In genomic region chr12:48119078-48119833, GRCh38 we compare ENCODE assay signal across 8 cellular contexts. TPM values are rescaled to one million over a fixed set of nuclear protein-coding genes. Genes with fewer than 3 reads are reported as not detected.
A peak's percentile ranks its signal among the peaks of the same experiment; 100 is the strongest.
DNase-seq lines count a peak whose midpoint lies in the region; ATAC-seq and TF ChIP-seq lines count a peak whose summit lies in the region.

Gene PFKM (plus strand): TSS chr12:48119364. CDS start chr12:48122775, 3,411 bp downstream.

- H3K9me3 Mint-ChIP-seq in WTC11: peaks cover 13% of the 10 kb centered on the region
- no peaks in the 10 kb centered on the region for H3K9me3 Mint-ChIP-seq in immature natural killer cell

- peak within 1 kb of the TSS; percentile 92 for H3K4me3 Mint-ChIP-seq in WTC11
- H3K4me3 Mint-ChIP-seq in immature natural killer cell: peak within 1 kb of the TSS; percentile 82 to 94 (median 85)

- TF ChIP-seq CTCF in AG04449 (IDR thresholded peaks at IDR 0.05; ENCODE audit: insufficient read depth, low read length, missing control alignments) (no peak), WTC11 (IDR thresholded peaks at IDR 0.05) (no peak)

- DNase-seq in AG04449 (ENCODE audit: low read depth, low spot score) (peak; percentile 50), NCI-H2196 treated with DMSO at 0.1 percent for 48 hours (lab: John Stamatoyannopoulos, UW; ENCODE audit: unreplicated experiment) (peak; percentile 89), WTC11 (ENCODE audit: low spot score) (peak; percentile 88), caudate nucleus (lab: John Stamatoyannopoulos, UW) (peak in 58 of 61 donors; percentile 9 to 96 (median 67)), immature natural killer cell (peak; percentile 22 to 33 (median 31))
- peak; percentile 38 to 67 for DNase-seq in stimulated activated CD4-positive, alpha-beta T cell treated with anti-CD3 and anti-CD28 coated beads, Interleukin-12 subunit alpha, Interleukin-12 subunit beta, amount 100 ng/mL, for 24 hours (ENCODE audit: low read depth in 2 of 2)

- peak; percentile 94 for ATAC-seq in GM18870 (IDR thresholded peaks at IDR 0.05; ENCODE audit: unreplicated experiment)
- peak; percentile 99 for ATAC-seq in HG03108 (IDR thresholded peaks at IDR 0.05; ENCODE audit: unreplicated experiment)
- peak; percentile 99 for ATAC-seq in WTC11

- peaks cover 13% of the 10 kb centered on the region for H3K27me3 Mint-ChIP-seq in WTC11 (ENCODE audit: low read depth)
- peaks cover 0 to 4% (median 3%) of the 10 kb centered on the region in 3 donors for H3K27me3 Mint-ChIP-seq in immature natural killer cell (ENCODE audit: low read depth in 3 of 3)

- peak within 1 kb of the TSS; percentile 49 for H3K27ac ChIP-seq in caudate nucleus (ENCODE audit: low read depth, low read length)

- H3K36me3 Mint-ChIP-seq in WTC11 (peaks cover 23% of the 10 kb centered on the region), immature natural killer cell (no peaks in the 10 kb centered on the region)

- H3K4me1 Mint-ChIP-seq in WTC11 (peaks cover 16% of the 10 kb centered on the region), immature natural killer cell (peaks cover 9 to 23% of the 10 kb centered on the region in 2 donors)

- POLR2A ChIA-PET in AG04449 (lab: Yijun Ruan, JAX): interaction anchor here (1.0 to 1.7 kb wide), 2 partner anchors 13 to 17 kb away, joined by 3 to 11 read pairs; partner anchors contain the start of gene SENP1
- POLR2A ChIA-PET in WTC11 (lab: Charles Lee): interaction anchor here (0.7 to 2.2 kb wide), 8 partner anchors 10 to 1707 kb away, joined by 3 to 16 read pairs (median 5); partner anchors contain the start of genes ASB8, SENP1 and TMEM106C

- H3K27ac Mint-ChIP-seq in WTC11 (peak within 1 kb of the TSS; percentile 82), immature natural killer cell (peak within 1 kb of the TSS in 4 of 6 donors; percentile 10 to 60 (median 48))

- H3K4me3 ChIP-seq in AG04449 (ENCODE audit: low read depth, low read length): peak within 1 kb of the TSS; percentile 96

- CTCF ChIA-PET in AG04449 (lab: Yijun Ruan, JAX): interaction anchor here (1.2 to 1.9 kb wide), 3 partner anchors 38 to 78 kb away, joined by 3 to 5 read pairs (median 4); partner anchors contain the start of gene ASB8
- CTCF ChIA-PET in WTC11 (lab: Charles Lee): interaction anchor here (0.6 to 2.2 kb wide), 15 partner anchors 12 to 607 kb away, joined by 3 to 16 read pairs (median 4); partner anchors contain the start of genes ASB8, SENP1, TMEM106C and VDR

TF ChIP-seq in WTC11, 78 proteins besides CTCF, POLR2A, EP300 and RAD21 (continues in another document):
- TF ChIP-seq ZBTB21 (CRISPR knock-in tag; IDR thresholded peaks at IDR 0.05; ENCODE audit: borderline replicate concordance): no peak
- TF ChIP-seq AFF4 (CRISPR knock-in tag; IDR thresholded peaks at IDR 0.05; ENCODE audit: borderline replicate concordance): 0 out of 2 replicates have a peak, but pooled peaks have one; percentile 58
- TF ChIP-seq FOXP1 (CRISPR knock-in tag; IDR thresholded peaks at IDR 0.05; ENCODE audit: borderline replicate concordance): peak; percentile 53
- TF ChIP-seq ZNF423 (CRISPR knock-in tag; IDR thresholded peaks at IDR 0.05): no peak
- no peak for TF ChIP-seq GABPB1 (CRISPR knock-in tag; IDR thresholded peaks at IDR 0.05)
- TF ChIP-seq GTF2I (CRISPR knock-in tag; conservative IDR thresholded peaks at IDR 0.05): no peak
- TF ChIP-seq SP1 (CRISPR knock-in tag; conservative IDR thresholded peaks at IDR 0.05): 0 out of 2 replicates have a peak, but pooled peaks have one; percentile 18
- TF ChIP-seq TEAD1 (CRISPR knock-in tag; IDR thresholded peaks at IDR 0.05): no peak
- no peak for TF ChIP-seq ZNF317 (CRISPR knock-in tag; IDR thresholded peaks at IDR 0.05; ENCODE audit: borderline replicate concordance, low read depth)
- peak; percentile 50; the same call in 1 of the 2 replicates for TF ChIP-seq FOXK1 (CRISPR knock-in tag; IDR thresholded peaks at IDR 0.05)
- TF ChIP-seq ZNF232 (CRISPR knock-in tag; IDR thresholded peaks at IDR 0.05): no peak
- TF ChIP-seq MYBL2 (CRISPR knock-in tag; IDR thresholded peaks at IDR 0.05): no peak
- peak; percentile 97 for TF ChIP-seq ZNF281 (CRISPR knock-in tag; IDR thresholded peaks at IDR 0.05)
- TF ChIP-seq ZNF416 (CRISPR knock-in tag; IDR thresholded peaks at IDR 0.05): no peak
- no peak for TF ChIP-seq E2F5 (CRISPR knock-in tag; IDR thresholded peaks at IDR 0.05)
- peak; percentile 84 for TF ChIP-seq ZNF121 (CRISPR knock-in tag; IDR thresholded peaks at IDR 0.05)
- 0 out of 2 replicates have a peak, but pooled peaks have one; percentile 31 for TF ChIP-seq ZNF512 (CRISPR knock-in tag; IDR thresholded peaks at IDR 0.05; ENCODE audit: borderline replicate concordance)
- no peak for TF ChIP-seq NR2C2 (CRISPR knock-in tag; IDR thresholded peaks at IDR 0.05)

RNA-seq across cellular contexts. Expression of gene PFKM, which starts in this region (rescaled TPM):
- total RNA-seq in WTC11 (2021): 99.3 to 109 TPM (median 108 TPM) in 3 replicates
- 1 to 10 TPM; 2.0 to 2.7 (median 2.7) TPM for polyA plus RNA-seq in immature natural killer cell

Comparison
In these comparisons a context has a peak if more than half of its experiments do, and no peak if none do; other contexts are left out.
1. Peak in every context shown above with its lines: DNase-seq, ATAC-seq, H3K4me3 ChIP-seq and H3K27ac ChIP-seq.
2. DNase-seq: peak in every context shown above with its lines; median percentile 89 in NCI-H2196 treated with DMSO at 0.1 percent for 48 hours; 88 in WTC11; 67 in caudate nucleus; 52 in stimulated activated CD4-positive, alpha-beta T cell treated with anti-CD3 and anti-CD28 coated beads, Interleukin-12 subunit alpha, Interleukin-12 subunit beta, amount 100 ng/mL, for 24 hours; 50 in AG04449; 31 in immature natural killer cell.